16 cellular contexts compared by ENCODE assay signal in the genomic region with DNA sequence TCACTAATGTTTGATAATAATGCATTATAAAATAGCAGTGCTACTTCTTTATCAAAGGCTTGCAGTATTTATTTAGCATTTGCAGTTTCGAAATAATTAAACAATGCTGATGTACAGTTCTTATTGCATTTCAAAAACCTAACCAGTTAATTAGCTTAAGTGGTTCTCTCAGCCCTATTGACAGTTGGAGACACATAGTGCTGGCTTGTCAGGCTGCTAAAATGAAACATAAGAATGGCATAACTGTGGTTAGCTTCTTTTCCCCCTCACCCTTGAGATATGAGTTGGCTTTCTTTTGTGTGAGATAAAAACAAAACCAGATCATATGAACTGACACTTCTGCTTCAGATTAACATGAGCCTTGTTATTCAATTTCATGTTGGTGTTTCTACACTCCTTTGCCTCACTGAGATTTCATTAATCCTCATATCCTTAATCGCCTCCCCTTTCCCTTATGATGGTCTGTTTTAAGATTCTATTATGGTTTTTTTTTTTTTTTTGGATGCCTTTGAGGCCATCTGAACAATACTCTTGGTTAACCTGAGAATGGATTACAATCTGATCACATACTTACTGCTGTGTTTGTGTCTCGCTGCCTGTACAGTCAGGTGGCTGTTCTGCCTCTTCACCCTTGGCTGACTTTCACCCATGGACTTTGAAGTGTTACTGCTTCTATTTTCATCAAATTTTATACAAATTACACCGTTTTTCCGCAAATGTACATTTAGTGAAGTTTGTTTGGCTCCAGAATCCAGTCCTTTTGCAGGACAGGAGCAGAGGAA.
DNase-seq lines count a peak whose midpoint lies in the region; ATAC-seq and TF ChIP-seq lines count a peak whose summit lies in the region.
"Had no signal": no experiment of that assay in that cellular context is flagged by ENCODE, and none has a peak within 500 bp of the region (broad histone marks: within the 10 kb centered on the region; RNA-seq: fewer than 3 reads in every experiment).

No MANE protein-coding gene starts in this region.

- H3K4me3 Mint-ChIP-seq in T-cell (no peak overlapping the region), nephron progenitor cell (no peak overlapping the region)

- peaks cover 44% of the 10 kb centered on the region for H3K4me1 ChIP-seq in parathyroid adenoma
- H3K4me1 ChIP-seq: A549 had no signal

- H2AFZ ChIP-seq in parathyroid adenoma: peak overlapping the region; percentile 56

- no peak overlapping the region for H3K9ac ChIP-seq in parathyroid adenoma

- POLR2A ChIA-PET in T-cell (lab: Charles Lee): no interaction called here

- H3K27me3 ChIP-seq in parathyroid adenoma (ENCODE audit: control insufficient read depth, insufficient read depth, low read length): no peaks in the 10 kb centered on the region
- H3K27me3 ChIP-seq: upper lobe of left lung had no signal

- no peak for TF ChIP-seq POLR2A in GM18505 (IDR thresholded peaks at IDR 0.05; ENCODE audit: borderline replicate concordance, extremely low read depth, insufficient read depth, insufficient read length)

- peaks cover 9 to 12% (median 9%) of the 10 kb centered on the region in 3 donors for H3K4me1 Mint-ChIP-seq in T-cell
- peaks cover 8% of the 10 kb centered on the region for H3K4me1 Mint-ChIP-seq in nephron progenitor cell

- H3K4me3 ChIP-seq in parathyroid adenoma (ENCODE audit: low read depth, low read length): no peak overlapping the region
- H3K4me3 ChIP-seq: A549, lung, upper lobe of left lung had no signal

- H3K36me3 ChIP-seq in parathyroid adenoma (ENCODE audit: control insufficient read depth, insufficient read depth, low read length): no peaks in the 10 kb centered on the region
- H3K36me3 ChIP-seq: upper lobe of left lung had no signal

- TF ChIP-seq CTCF in parathyroid adenoma (IDR thresholded peaks at IDR 0.05) (no peak), nephron progenitor cell (IDR thresholded peaks at IDR 0.05) (no peak)

- CTCF ChIA-PET in T-cell (lab: Charles Lee): interaction anchor here in 1 of 2 donors (0.5 to 0.7 kb wide), 2 partner anchors 201 to 750 kb away, joined by 3 to 4 read pairs; no protein-coding TSS in a partner anchor

- H3K9me3 Mint-ChIP-seq in T-cell (no peaks in the 10 kb centered on the region), nephron progenitor cell (no peaks in the 10 kb centered on the region)

- H3K27me3 Mint-ChIP-seq in T-cell (peaks cover 2 to 14% of the 10 kb centered on the region in 2 donors), nephron progenitor cell (ENCODE audit: low read depth, poor library complexity) (peaks cover 5% of the 10 kb centered on the region)

- no peaks in the 10 kb centered on the region for H3K9me3 ChIP-seq in parathyroid adenoma (ENCODE audit: control insufficient read depth, low read length)
- H3K9me3 ChIP-seq: A549, upper lobe of left lung had no signal

- H3K4me2 ChIP-seq in parathyroid adenoma (ENCODE audit: low read length): peak overlapping the region; percentile 10
- H3K4me2 ChIP-seq: A549 had no signal

- no peak overlapping the region for H3K27ac ChIP-seq in parathyroid adenoma
- H3K27ac ChIP-seq: A549, upper lobe of left lung had no signal

- peak in 1 of 4 experiments; percentile 36 for ATAC-seq in T-cell (replicated peaks in 1 of 4)
- ATAC-seq in GM18505 (IDR thresholded peaks at IDR 0.05; ENCODE audit: unreplicated experiment): no peak
- no peak for ATAC-seq in GM18511 (IDR thresholded peaks at IDR 0.05; ENCODE audit: unreplicated experiment)
- ATAC-seq: A549 had no signal

- DNase-seq in NOMO-1 treated with DMSO at 0.1 percent for 48 hours (lab: John Stamatoyannopoulos, UW; ENCODE audit: unreplicated experiment) (peak; percentile 3), NOMO-1 treated with dmso at 0.1 percent for 144 hours (lab: John Stamatoyannopoulos, UW; ENCODE audit: unreplicated experiment) (no peak), NCI-H1417 (lab: John Stamatoyannopoulos, UW) (peak in 2 of 3 experiments; percentile 48 to 78), T-cell (no peak), nephron progenitor cell (no peak)
- DNase-seq: activated CD4-positive, CD25-positive, alpha-beta regulatory T cell; erythroblast; hypothalamus; NCI-H446 treated with DMSO at 0.1 percent for 48 hours; SIG-M5; upper lobe of left lung had no signal

- H3K79me2 ChIP-seq in parathyroid adenoma: no peaks in the 10 kb centered on the region

- no peaks in the 10 kb centered on the region for H3K36me3 Mint-ChIP-seq in T-cell
- H3K36me3 Mint-ChIP-seq in nephron progenitor cell (ENCODE audit: low read depth): no peaks in the 10 kb centered on the region

- H3K27ac Mint-ChIP-seq in T-cell: peak overlapping the region; percentile 34 to 45
- H3K27ac Mint-ChIP-seq in nephron progenitor cell: no peak overlapping the region

Comparison
In these comparisons a context has a peak if more than half of its experiments do, and no peak if none do; other contexts are left out.
1. DNase-seq: peak in NOMO-1 treated with DMSO at 0.1 percent for 48 hours (single experiment) and NCI-H1417 (2 of 3); none in NOMO-1 treated with dmso at 0.1 percent for 144 hours (single experiment), T-cell (0 of 34) and nephron progenitor cell (single experiment).